Comparison of ENCODE assay signal across 1 cellular context in the genomic region with DNA sequence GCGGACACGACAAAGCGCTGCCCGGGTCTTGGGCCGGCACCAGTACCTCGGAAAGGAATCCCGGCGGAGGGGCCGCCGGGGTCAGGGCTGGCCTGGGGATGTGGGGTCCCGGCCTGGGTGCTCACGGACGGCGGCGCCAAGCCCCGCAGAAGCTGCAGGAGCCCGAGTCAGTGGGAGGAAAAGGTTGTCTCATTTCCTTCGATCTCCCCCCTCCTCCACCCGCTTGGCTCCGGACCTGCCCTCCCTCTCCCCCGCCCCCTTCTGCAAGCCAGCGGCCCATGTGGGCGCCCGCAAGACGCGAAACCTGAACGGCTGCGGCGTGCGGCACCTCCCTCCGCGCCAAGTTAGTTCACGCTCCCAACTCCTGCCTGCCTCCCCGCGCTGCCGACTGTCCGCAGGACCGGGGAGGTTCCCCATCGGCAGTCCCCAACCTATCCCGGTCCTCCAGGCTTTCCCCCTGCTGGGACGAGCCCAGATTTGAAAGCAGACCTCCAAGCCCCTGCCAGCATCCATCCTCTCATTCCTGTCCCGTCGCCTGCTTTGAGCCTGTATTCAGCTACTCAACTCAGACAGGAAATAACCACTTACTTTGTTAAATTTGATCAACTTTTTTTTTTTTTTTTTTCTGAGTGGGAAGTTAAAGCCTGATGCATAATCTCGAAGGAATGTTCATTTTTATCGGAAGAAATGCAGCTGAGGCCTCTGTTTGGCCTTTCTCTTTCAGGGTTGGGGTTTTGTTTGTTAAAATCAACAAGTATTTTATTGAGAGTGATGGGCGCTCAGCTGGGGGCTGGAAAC.
TF ChIP-seq lines count a peak whose summit lies in the region.

TSS of gene EVA1A (minus strand) at position 172 of the 798 bp plus-strand sequence. CDS start 42,799 bp downstream, outside the sequence.

TF ChIP-seq in HepG2, 621 proteins besides CTCF, POLR2A, EP300 and RAD21 (continued from another document and continues in another):
- TF ChIP-seq ZSCAN31 (CRISPR knock-in tag; IDR thresholded peaks at IDR 0.05; ENCODE audit: low read depth): peak; percentile 44
- TF ChIP-seq ZFP37 (CRISPR knock-in tag; IDR thresholded peaks at IDR 0.05; ENCODE audit: borderline replicate concordance): peak; percentile 56; the same call in 1 of the 2 replicates
- peak; percentile 46; the same call in 1 of the 2 replicates for TF ChIP-seq ZNF503 (CRISPR knock-in tag; IDR thresholded peaks at IDR 0.05)
- TF ChIP-seq PREB (CRISPR knock-in tag; IDR thresholded peaks at IDR 0.05): no peak
- no peak for TF ChIP-seq NFYC (CRISPR knock-in tag; IDR thresholded peaks at IDR 0.05)
- TF ChIP-seq ZNF605 (CRISPR knock-in tag; IDR thresholded peaks at IDR 0.05): no peak; the same call in 1 of the 2 replicates
- no peak for TF ChIP-seq FOXJ3 (CRISPR knock-in tag; IDR thresholded peaks at IDR 0.05; ENCODE audit: borderline replicate concordance)
- no peak for TF ChIP-seq ZFP36 (IDR thresholded peaks at IDR 0.05; ENCODE audit: borderline replicate concordance, low read depth, low read length, partially characterized antibody)
- TF ChIP-seq TBX3 (IDR thresholded peaks at IDR 0.05; ENCODE audit: borderline replicate concordance): no peak
- no peak for TF ChIP-seq RCOR2 (CRISPR knock-in tag; IDR thresholded peaks at IDR 0.05)
- TF ChIP-seq NBN (conservative IDR thresholded peaks at IDR 0.05): no peak
- no peak for TF ChIP-seq LRRFIP1 (CRISPR knock-in tag; conservative IDR thresholded peaks at IDR 0.05)
- TF ChIP-seq NRL (CRISPR knock-in tag; IDR thresholded peaks at IDR 0.05; ENCODE audit: borderline replicate concordance): no peak
- TF ChIP-seq ZSCAN25 (CRISPR knock-in tag; IDR thresholded peaks at IDR 0.05): peak; percentile 76; the same call in 1 of the 2 replicates
- peak; percentile 44; the same call in 1 of the 2 replicates for TF ChIP-seq CBX5 (CRISPR knock-in tag; IDR thresholded peaks at IDR 0.05; ENCODE audit: borderline replicate concordance)
- no peak for TF ChIP-seq ZMAT3 (CRISPR knock-in tag; conservative IDR thresholded peaks at IDR 0.05)
- 0 out of 2 replicates have a peak, but pooled peaks have one; percentile 39 for TF ChIP-seq PAX8 (CRISPR knock-in tag; IDR thresholded peaks at IDR 0.05; ENCODE audit: borderline replicate concordance)
- TF ChIP-seq, protein P1, sequence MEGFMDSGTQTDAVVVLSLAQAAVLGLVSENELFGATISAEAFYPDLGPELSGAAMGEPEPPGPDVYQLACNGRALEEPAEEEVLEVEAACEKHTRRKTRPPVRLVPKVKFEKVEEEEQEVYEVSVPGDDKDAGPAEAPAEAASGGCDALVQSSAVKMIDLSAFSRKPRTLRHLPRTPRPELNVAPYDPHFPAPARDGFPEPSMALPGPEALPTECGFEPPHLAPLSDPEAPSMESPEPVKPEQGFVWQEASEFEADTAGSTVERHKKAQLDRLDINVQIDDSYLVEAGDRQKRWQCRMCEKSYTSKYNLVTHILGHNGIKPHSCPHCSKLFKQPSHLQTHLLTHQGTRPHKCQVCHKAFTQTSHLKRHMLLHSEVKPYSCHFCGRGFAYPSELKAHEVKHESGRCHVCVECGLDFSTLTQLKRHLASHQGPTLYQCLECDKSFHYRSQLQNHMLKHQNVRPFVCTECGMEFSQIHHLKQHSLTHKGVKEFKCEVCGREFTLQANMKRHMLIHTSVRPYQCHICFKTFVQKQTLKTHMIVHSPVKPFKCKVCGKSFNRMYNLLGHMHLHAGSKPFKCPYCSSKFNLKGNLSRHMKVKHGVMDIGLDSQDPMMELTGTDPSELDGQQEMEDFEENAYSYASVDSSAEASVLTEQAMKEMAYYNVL (CRISPR knock-in tag; IDR thresholded peaks at IDR 0.05; ENCODE audit: borderline replicate concordance): peak; percentile 85
- TF ChIP-seq, protein P2, sequence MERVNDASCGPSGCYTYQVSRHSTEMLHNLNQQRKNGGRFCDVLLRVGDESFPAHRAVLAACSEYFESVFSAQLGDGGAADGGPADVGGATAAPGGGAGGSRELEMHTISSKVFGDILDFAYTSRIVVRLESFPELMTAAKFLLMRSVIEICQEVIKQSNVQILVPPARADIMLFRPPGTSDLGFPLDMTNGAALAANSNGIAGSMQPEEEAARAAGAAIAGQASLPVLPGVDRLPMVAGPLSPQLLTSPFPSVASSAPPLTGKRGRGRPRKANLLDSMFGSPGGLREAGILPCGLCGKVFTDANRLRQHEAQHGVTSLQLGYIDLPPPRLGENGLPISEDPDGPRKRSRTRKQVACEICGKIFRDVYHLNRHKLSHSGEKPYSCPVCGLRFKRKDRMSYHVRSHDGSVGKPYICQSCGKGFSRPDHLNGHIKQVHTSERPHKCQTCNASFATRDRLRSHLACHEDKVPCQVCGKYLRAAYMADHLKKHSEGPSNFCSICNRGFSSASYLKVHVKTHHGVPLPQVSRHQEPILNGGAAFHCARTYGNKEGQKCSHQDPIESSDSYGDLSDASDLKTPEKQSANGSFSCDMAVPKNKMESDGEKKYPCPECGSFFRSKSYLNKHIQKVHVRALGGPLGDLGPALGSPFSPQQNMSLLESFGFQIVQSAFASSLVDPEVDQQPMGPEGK (CRISPR knock-in tag; IDR thresholded peaks at IDR 0.05): peak; percentile 80
- no peak for TF ChIP-seq ZNF432 (CRISPR knock-in tag; IDR thresholded peaks at IDR 0.05; ENCODE audit: borderline replicate concordance)
- TF ChIP-seq MEIS1 (CRISPR knock-in tag; IDR thresholded peaks at IDR 0.05; ENCODE audit: borderline replicate concordance): no peak; the same call in 1 of the 2 replicates
- no peak for TF ChIP-seq ERF (CRISPR knock-in tag; IDR thresholded peaks at IDR 0.05)
- TF ChIP-seq ATAD3A (CRISPR knock-in tag; IDR thresholded peaks at IDR 0.05): no peak
- TF ChIP-seq TEAD2 (CRISPR knock-in tag; IDR thresholded peaks at IDR 0.05): no peak
- TF ChIP-seq, protein P3, sequence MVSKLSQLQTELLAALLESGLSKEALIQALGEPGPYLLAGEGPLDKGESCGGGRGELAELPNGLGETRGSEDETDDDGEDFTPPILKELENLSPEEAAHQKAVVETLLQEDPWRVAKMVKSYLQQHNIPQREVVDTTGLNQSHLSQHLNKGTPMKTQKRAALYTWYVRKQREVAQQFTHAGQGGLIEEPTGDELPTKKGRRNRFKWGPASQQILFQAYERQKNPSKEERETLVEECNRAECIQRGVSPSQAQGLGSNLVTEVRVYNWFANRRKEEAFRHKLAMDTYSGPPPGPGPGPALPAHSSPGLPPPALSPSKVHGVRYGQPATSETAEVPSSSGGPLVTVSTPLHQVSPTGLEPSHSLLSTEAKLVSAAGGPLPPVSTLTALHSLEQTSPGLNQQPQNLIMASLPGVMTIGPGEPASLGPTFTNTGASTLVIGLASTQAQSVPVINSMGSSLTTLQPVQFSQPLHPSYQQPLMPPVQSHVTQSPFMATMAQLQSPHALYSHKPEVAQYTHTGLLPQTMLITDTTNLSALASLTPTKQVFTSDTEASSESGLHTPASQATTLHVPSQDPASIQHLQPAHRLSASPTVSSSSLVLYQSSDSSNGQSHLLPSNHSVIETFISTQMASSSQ (IDR thresholded peaks at IDR 0.05; ENCODE audit: low read depth): no peak; the same call in none of the 2 replicates
- TF ChIP-seq, protein P3 (CRISPR knock-in tag; IDR thresholded peaks at IDR 0.05; ENCODE audit: borderline replicate concordance): peak; percentile 80; the same call in 1 of the 2 replicates
- TF ChIP-seq ZNF101 (CRISPR knock-in tag; IDR thresholded peaks at IDR 0.05; ENCODE audit: borderline replicate concordance, low read depth): no peak
- TF ChIP-seq ELF3 (CRISPR knock-in tag; IDR thresholded peaks at IDR 0.05): peak; percentile 52
- TF ChIP-seq ZNF703 (CRISPR knock-in tag; IDR thresholded peaks at IDR 0.05; ENCODE audit: borderline replicate concordance): no peak; the same call in 1 of the 2 replicates
- no peak for TF ChIP-seq ZNF629 (CRISPR knock-in tag; conservative IDR thresholded peaks at IDR 0.05)
- no peak for TF ChIP-seq NR1H2 (CRISPR knock-in tag; IDR thresholded peaks at IDR 0.05; ENCODE audit: borderline replicate concordance, low read depth)
- TF ChIP-seq MED13 (CRISPR knock-in tag; IDR thresholded peaks at IDR 0.05): peak; percentile 44; the same call in 1 of the 2 replicates
- TF ChIP-seq, protein P4, sequence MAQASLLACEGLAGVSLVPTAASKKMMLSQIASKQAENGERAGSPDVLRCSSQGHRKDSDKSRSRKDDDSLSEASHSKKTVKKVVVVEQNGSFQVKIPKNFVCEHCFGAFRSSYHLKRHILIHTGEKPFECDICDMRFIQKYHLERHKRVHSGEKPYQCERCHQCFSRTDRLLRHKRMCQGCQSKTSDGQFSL (CRISPR knock-in tag; IDR thresholded peaks at IDR 0.05): peak; percentile 80
- no peak for TF ChIP-seq TCF7L2 (IDR thresholded peaks at IDR 0.05; ENCODE audit: low read depth, low read length)
- TF ChIP-seq, protein P5, sequence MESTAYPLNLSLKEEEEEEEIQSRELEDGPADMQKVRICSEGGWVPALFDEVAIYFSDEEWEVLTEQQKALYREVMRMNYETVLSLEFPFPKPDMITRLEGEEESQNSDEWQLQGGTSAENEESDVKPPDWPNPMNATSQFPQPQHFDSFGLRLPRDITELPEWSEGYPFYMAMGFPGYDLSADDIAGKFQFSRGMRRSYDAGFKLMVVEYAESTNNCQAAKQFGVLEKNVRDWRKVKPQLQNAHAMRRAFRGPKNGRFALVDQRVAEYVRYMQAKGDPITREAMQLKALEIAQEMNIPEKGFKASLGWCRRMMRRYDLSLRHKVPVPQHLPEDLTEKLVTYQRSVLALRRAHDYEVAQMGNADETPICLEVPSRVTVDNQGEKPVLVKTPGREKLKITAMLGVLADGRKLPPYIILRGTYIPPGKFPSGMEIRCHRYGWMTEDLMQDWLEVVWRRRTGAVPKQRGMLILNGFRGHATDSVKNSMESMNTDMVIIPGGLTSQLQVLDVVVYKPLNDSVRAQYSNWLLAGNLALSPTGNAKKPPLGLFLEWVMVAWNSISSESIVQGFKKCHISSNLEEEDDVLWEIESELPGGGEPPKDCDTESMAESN (CRISPR knock-in tag; conservative IDR thresholded peaks at IDR 0.05): 0 out of 2 replicates have a peak, but pooled peaks have one; percentile 38
- TF ChIP-seq, protein P6, sequence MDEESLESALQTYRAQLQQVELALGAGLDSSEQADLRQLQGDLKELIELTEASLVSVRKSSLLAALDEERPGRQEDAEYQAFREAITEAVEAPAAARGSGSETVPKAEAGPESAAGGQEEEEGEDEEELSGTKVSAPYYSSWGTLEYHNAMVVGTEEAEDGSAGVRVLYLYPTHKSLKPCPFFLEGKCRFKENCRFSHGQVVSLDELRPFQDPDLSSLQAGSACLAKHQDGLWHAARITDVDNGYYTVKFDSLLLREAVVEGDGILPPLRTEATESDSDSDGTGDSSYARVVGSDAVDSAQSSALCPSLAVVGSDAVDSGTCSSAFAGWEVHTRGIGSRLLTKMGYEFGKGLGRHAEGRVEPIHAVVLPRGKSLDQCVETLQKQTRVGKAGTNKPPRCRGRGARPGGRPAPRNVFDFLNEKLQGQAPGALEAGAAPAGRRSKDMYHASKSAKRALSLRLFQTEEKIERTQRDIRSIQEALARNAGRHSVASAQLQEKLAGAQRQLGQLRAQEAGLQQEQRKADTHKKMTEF (CRISPR knock-in tag; IDR thresholded peaks at IDR 0.05): peak; percentile 85; the same call in 1 of the 2 replicates
- TF ChIP-seq NFYB (CRISPR knock-in tag; IDR thresholded peaks at IDR 0.05): no peak
- no peak for TF ChIP-seq CAMTA2 (CRISPR knock-in tag; IDR thresholded peaks at IDR 0.05; ENCODE audit: borderline replicate concordance)
- no peak for TF ChIP-seq SKI (IDR thresholded peaks at IDR 0.05; ENCODE audit: partially characterized antibody)
- peak; percentile 87 for TF ChIP-seq POGZ (CRISPR knock-in tag; IDR thresholded peaks at IDR 0.05)
- TF ChIP-seq ARNT2 (CRISPR knock-in tag; IDR thresholded peaks at IDR 0.05; ENCODE audit: low read depth): peak; percentile 41
